Comparison of ENCODE assay signal across 16 cellular contexts in the genomic region with DNA sequence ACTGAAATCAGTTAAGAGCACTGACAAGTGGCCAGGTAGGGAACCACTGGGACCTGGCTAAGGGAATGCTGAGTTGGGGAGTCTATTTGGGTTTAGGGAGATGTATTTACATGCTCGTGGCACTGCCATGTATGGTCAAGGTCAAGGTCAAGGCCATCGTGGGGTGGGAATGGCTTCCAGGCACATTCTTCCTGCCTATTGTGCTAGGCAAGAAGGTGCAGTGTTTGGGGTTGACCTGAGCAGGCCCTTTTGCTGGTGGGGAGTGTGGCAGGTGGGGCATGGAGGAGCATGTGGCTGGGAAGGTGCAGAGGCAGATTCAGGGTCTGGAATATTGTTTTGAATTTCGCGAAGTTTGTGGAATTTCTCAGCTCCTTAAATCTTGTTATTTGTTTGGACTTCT. TPM values are rescaled to one million over a fixed set of nuclear protein-coding genes. Genes with fewer than 3 reads are reported as not detected.
"Had no signal": no experiment of that assay in that cellular context is flagged by ENCODE, and none has a peak within 500 bp of the region (broad histone marks: within the 10 kb centered on the region; RNA-seq: fewer than 3 reads in every experiment).

No MANE protein-coding gene starts in this region.

- H3K27ac ChIP-seq: body of pancreas, foreskin keratinocyte, left ventricle myocardium inferior had no signal

- H3K27me3 ChIP-seq: body of pancreas had no signal

- H3K36me3 ChIP-seq: left ventricle myocardium inferior had no signal

- DNase-seq: activated CD8-positive, alpha-beta memory T cell treated with anti-CD3 and anti-CD28 coated beads for 24 hours; activated CD8-positive, alpha-beta memory T cell treated with anti-CD3 and anti-CD28 coated beads, Interleukin-2, amount 50 U/mL, for 4 hours; activated naive CD4-positive, alpha-beta T cell treated with anti-CD3 and anti-CD28 coated beads for 36 hours; activated T-cell treated with anti-CD3 and anti-CD28 coated beads, Interleukin-2, amount 50 U/mL, for 24 hours; body of pancreas; dermis blood vessel endothelial cell; effector CD8-positive, alpha-beta T cell; foreskin keratinocyte; left ventricle myocardium inferior; natural killer cell; occipital lobe; stimulated activated CD4-positive, alpha-beta T cell treated with anti-CD3 and anti-CD28 coated beads, Interleukin-4, amount 100 ng/mL, for 1 hour; stimulated activated naive CD4-positive, alpha-beta T cell treated with Interleukin-2 at 50 U/mL for 16 hours; T1000 had no signal

- H3K4me3 ChIP-seq: body of pancreas, left ventricle myocardium inferior, smooth muscle cell had no signal

RNA-seq across cellular contexts. Expression of a gene that starts 17.8 kb away (rescaled TPM):
- total RNA-seq: dermis blood vessel endothelial cell, urinary bladder had no signal
